In the genomic region with DNA sequence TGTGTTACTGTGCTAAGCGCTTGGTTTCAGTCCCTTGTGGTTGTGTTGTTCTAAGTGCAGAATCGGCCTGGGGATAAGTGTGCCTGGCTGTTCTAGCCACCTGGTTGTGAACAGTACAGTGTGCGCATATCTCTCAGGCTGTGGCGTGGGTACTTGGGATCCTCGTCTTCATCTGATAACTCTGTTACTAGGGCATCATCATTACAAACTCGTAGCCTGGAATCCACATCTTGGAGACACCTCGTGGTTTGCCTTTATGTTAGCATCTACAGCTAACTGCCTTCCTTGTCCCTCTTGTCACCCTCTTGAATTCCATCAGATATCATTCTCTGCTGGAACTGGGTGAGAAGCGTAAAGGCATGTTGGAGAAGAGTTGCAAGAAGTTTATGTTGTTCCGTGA, we compare ENCODE assay signal across 29 cellular contexts.
"Had no signal": no experiment of that assay in that cellular context is flagged by ENCODE, and none has a peak within 500 bp of the region (broad histone marks: within the 10 kb centered on the region; RNA-seq: fewer than 3 reads in every experiment).

No MANE protein-coding gene starts in this region.

- H3K4me2 ChIP-seq: SK-N-SH had no signal

- H3K9me3 Mint-ChIP-seq: activated CD4-positive, alpha-beta memory T cell treated with anti-CD3 and anti-CD28 coated beads, Interleukin-2, amount 10 ng/mL, durations not matched to agents 7 days and 5 days; activated naive CD4-positive, alpha-beta T cell treated with anti-CD3 and anti-CD28 coated beads, Interleukin-2, amount 50 U/mL, for 24 hours; activated naive CD8-positive, alpha-beta T cell treated with anti-CD3 and anti-CD28 coated beads, Interleukin-2, amount 10 ng/mL, durations not matched to agents 7 days and 5 days; activated T-helper 2 cell treated with anti-CD3 and anti-CD28 coated beads, Interferon-gamma antibody, Interleukin-2, Interleukin-4, amounts not matched to agents 10 μg/mL and 5 μg/mL and 100 μg/mL, durations not matched to agents 14 hours and 24 hours and 36 hours; T-helper 1 cell treated with Interleukin-12 subunit alpha and Interleukin-12 subunit beta and Interleukin-4 antibody, amounts not matched to agents 30 μg/mL and 1 μg/mL, for 36 hours; T-helper 2 cell treated with Interferon-gamma antibody and Interleukin-4, amounts not matched to agents 5 μg/mL and 100 μg/mL, for 36 hours had no signal

- H3K4me3 ChIP-seq: ascending aorta, Peyer's patch, SJSA1 had no signal

- H3K27ac Mint-ChIP-seq: activated CD4-positive, alpha-beta memory T cell treated with anti-CD3 and anti-CD28 coated beads, Interleukin-2, amount 10 ng/mL, durations not matched to agents 7 days and 5 days; activated naive CD4-positive, alpha-beta T cell treated with anti-CD3 and anti-CD28 coated beads, Interleukin-2, amount 50 U/mL, for 24 hours; activated naive CD8-positive, alpha-beta T cell treated with anti-CD3 and anti-CD28 coated beads, Interleukin-2, amount 10 ng/mL, durations not matched to agents 7 days and 5 days; activated T-helper 2 cell treated with anti-CD3 and anti-CD28 coated beads, Interferon-gamma antibody, Interleukin-2, Interleukin-4, amounts not matched to agents 10 μg/mL and 5 μg/mL and 100 μg/mL, durations not matched to agents 14 hours and 24 hours and 36 hours; T-helper 1 cell treated with Interleukin-12 subunit alpha and Interleukin-12 subunit beta and Interleukin-4 antibody, amounts not matched to agents 30 μg/mL and 1 μg/mL, for 36 hours; T-helper 2 cell treated with Interferon-gamma antibody and Interleukin-4, amounts not matched to agents 5 μg/mL and 100 μg/mL, for 36 hours had no signal

- H3K27me3 ChIP-seq: ascending aorta, Peyer's patch, SJSA1 had no signal

- ATAC-seq: activated CD4-positive, CD25-positive, alpha-beta regulatory T cell treated with anti-CD3 and anti-CD28 coated beads, Interleukin-2, amount 50 U/mL, for 24 hours; PC-3 had no signal

- H3K9ac ChIP-seq: SK-N-SH had no signal

- H3K9me3 ChIP-seq: ascending aorta, Peyer's patch, SJSA1, SK-N-SH had no signal

- H3K4me3 Mint-ChIP-seq: activated CD4-positive, alpha-beta memory T cell treated with anti-CD3 and anti-CD28 coated beads, Interleukin-2, amount 10 ng/mL, durations not matched to agents 7 days and 5 days; activated naive CD4-positive, alpha-beta T cell treated with anti-CD3 and anti-CD28 coated beads, Interleukin-2, amount 50 U/mL, for 24 hours; activated naive CD8-positive, alpha-beta T cell treated with anti-CD3 and anti-CD28 coated beads, Interleukin-2, amount 10 ng/mL, durations not matched to agents 7 days and 5 days; T-helper 1 cell treated with Interleukin-12 subunit alpha and Interleukin-12 subunit beta and Interleukin-4 antibody, amounts not matched to agents 30 μg/mL and 1 μg/mL, for 36 hours; T-helper 2 cell treated with Interferon-gamma antibody and Interleukin-4, amounts not matched to agents 5 μg/mL and 100 μg/mL, for 36 hours had no signal

- DNase-seq: activated CD4-positive, alpha-beta memory T cell treated with anti-CD3 and anti-CD28 coated beads, Interleukin-2, amount 10 ng/mL, durations not matched to agents 7 days and 5 days; activated CD4-positive, alpha-beta T cell treated with anti-CD3 and anti-CD28 coated beads for 48 hours; activated gamma-delta T cell; activated naive CD4-positive, alpha-beta T cell treated with Interleukin-2 at 50 U/mL for 16 hours; activated naive CD8-positive, alpha-beta T cell treated with anti-CD3 and anti-CD28 coated beads, Interleukin-2, amount 10 ng/mL, durations not matched to agents 7 days and 5 days; activated T-cell treated with anti-CD3 and anti-CD28 coated beads for 4 hours; activated T-cell treated with anti-CD3 and anti-CD28 coated beads, Interleukin-2, amount 50 U/mL, for 48 hours; amygdala; KG1; MM.1S; MV-4-11; NCI-H1092; NCI-H1436 treated with DMSO at 0.1 percent for 48 hours; NCI-H1694 treated with DMSO at 0.1 percent for 48 hours; NCI-H2029; NCI-H345; NCI-H524 treated with DMSO at 0.1 percent for 48 hours; PC-3; Peyer's patch; RPMI8226; SHP77 treated with DMSO at 0.1 percent for 48 hours; SK-N-SH had no signal

- H3K4me1 Mint-ChIP-seq: activated CD4-positive, alpha-beta memory T cell treated with anti-CD3 and anti-CD28 coated beads, Interleukin-2, amount 10 ng/mL, durations not matched to agents 7 days and 5 days; activated naive CD4-positive, alpha-beta T cell treated with anti-CD3 and anti-CD28 coated beads, Interleukin-2, amount 50 U/mL, for 24 hours had no signal

- H3K27me3 Mint-ChIP-seq: activated CD4-positive, alpha-beta memory T cell treated with anti-CD3 and anti-CD28 coated beads, Interleukin-2, amount 10 ng/mL, durations not matched to agents 7 days and 5 days; activated naive CD4-positive, alpha-beta T cell treated with anti-CD3 and anti-CD28 coated beads, Interleukin-2, amount 50 U/mL, for 24 hours; activated naive CD8-positive, alpha-beta T cell treated with anti-CD3 and anti-CD28 coated beads, Interleukin-2, amount 10 ng/mL, durations not matched to agents 7 days and 5 days had no signal

- H3K4me1 ChIP-seq: ascending aorta, Peyer's patch, SJSA1 had no signal

- H3K27ac ChIP-seq: ascending aorta, Peyer's patch, SJSA1 had no signal
